30 cellular contexts compared by ENCODE assay signal in the genomic region with DNA sequence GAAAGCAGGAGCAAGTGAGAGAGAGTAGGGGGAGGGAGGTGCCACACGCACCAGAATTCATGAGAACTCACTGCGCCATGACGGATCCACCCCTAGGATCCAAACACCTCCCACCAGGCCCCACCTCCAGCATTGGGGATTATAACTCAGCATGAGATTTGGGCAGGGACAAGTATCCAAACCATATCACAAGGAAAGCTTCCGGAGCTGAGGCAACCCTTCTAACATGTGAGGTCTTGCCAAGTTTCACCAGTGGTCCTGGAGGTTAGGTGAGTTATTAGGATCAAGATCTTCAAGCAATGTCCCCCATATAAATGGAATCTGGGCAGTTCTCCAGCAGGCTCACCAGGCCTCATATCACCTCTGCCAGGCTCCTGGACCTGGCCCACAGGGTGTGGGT.
"Had no signal": no experiment of that assay in that cellular context is flagged by ENCODE, and none has a peak within 500 bp of the region (broad histone marks: within the 10 kb centered on the region; RNA-seq: fewer than 3 reads in every experiment).

No MANE protein-coding gene starts in this region.

- H3K27ac ChIP-seq: body of pancreas, cardiac muscle cell, colonic mucosa, parathyroid adenoma, psoas muscle, tibial artery, WERI-Rb-1 had no signal

- H3K4me3 Mint-ChIP-seq: activated naive CD8-positive, alpha-beta T cell; memory B cell; neural crest cell; stimulated activated naive B cell treated with anti-CD40 and anti-IgM and Interleukin-4, amounts not matched to agents 10 μg/mL and 1 μg/mL and 100 μg/mL, for 72 hours; T-helper 17 cell had no signal

- H3K4me2 ChIP-seq: smooth muscle cell had no signal

- H3K27me3 Mint-ChIP-seq: activated naive CD8-positive, alpha-beta T cell; memory B cell; naive thymus-derived CD8-positive, alpha-beta T cell; stimulated activated naive B cell treated with anti-CD40 and anti-IgM and Interleukin-4, amounts not matched to agents 10 μg/mL and 1 μg/mL and 100 μg/mL, for 72 hours; T-helper 17 cell had no signal

- H3K27me3 ChIP-seq: body of pancreas, cardiac muscle cell, colonic mucosa, dorsolateral prefrontal cortex, heart right ventricle, stomach, tibial artery, upper lobe of right lung had no signal

- H3K36me3 ChIP-seq: cardiac muscle cell, colonic mucosa, heart right ventricle, stomach, tibial artery, upper lobe of right lung, WERI-Rb-1 had no signal

- H3K27ac Mint-ChIP-seq: activated naive CD8-positive, alpha-beta T cell; stimulated activated naive B cell treated with anti-CD40 and anti-IgM and Interleukin-4, amounts not matched to agents 10 μg/mL and 1 μg/mL and 100 μg/mL, for 72 hours; T-helper 17 cell had no signal

- ATAC-seq: body of pancreas; naive thymus-derived CD8-positive, alpha-beta T cell; psoas muscle; T-helper 17 cell had no signal

- H3K9ac ChIP-seq: parathyroid adenoma had no signal

- H3K9me3 ChIP-seq: body of pancreas, colonic mucosa, psoas muscle, stomach, tibial artery, upper lobe of right lung had no signal

- H3K4me3 ChIP-seq: body of pancreas, cardiac muscle cell, colonic mucosa, dorsolateral prefrontal cortex, heart right ventricle, psoas muscle, smooth muscle cell, stomach, tibial artery, upper lobe of right lung had no signal

- DNase-seq: activated CD4-positive, alpha-beta T cell treated with anti-CD3 and anti-CD28 coated beads, Interleukin-2, amount 50 U/mL, for 4 hours; activated effector memory CD4-positive, alpha-beta T cell treated with Interleukin-2 at 50 U/mL for 16 hours; activated naive CD4-positive, alpha-beta T cell treated with Interleukin-2 at 50 U/mL for 16 hours; anterior cingulate cortex; body of pancreas; cerebellar nuclear complex; colonic mucosa; dorsolateral prefrontal cortex; effector memory CD4-positive, alpha-beta T cell; foreskin melanocyte; heart right ventricle; naive thymus-derived CD8-positive, alpha-beta T cell; occipital lobe; psoas muscle; stimulated activated CD4-positive, alpha-beta T cell treated with anti-CD3 and anti-CD28 coated beads, Interleukin-1b, Interleukin-23, amount 100 ng/mL, for 48 hours; stimulated activated CD4-positive, alpha-beta T cell treated with anti-CD3 and anti-CD28 coated beads, Interleukin-4, amount 100 ng/mL, for 4 hours; stimulated activated CD8-positive, alpha-beta memory T cell treated with anti-CD3 and anti-CD28 coated beads, Interleukin-4, amount 100 ng/mL, for 48 hours; stimulated activated naive B cell treated with anti-CD40 and anti-IgM and Interleukin-4, amounts not matched to agents 10 μg/mL and 1 μg/mL and 100 μg/mL, for 72 hours; stomach; T-helper 17 cell; T1000; tibial artery; upper lobe of right lung; WERI-Rb-1 had no signal

- H3K4me1 Mint-ChIP-seq: neural crest cell had no signal

- H3K9me3 Mint-ChIP-seq: memory B cell; naive thymus-derived CD8-positive, alpha-beta T cell; neural crest cell had no signal

- H2AFZ ChIP-seq: parathyroid adenoma had no signal

- H3K4me1 ChIP-seq: body of pancreas, colonic mucosa, psoas muscle, tibial artery, upper lobe of right lung had no signal
